Comparison of ENCODE assay signal across 29 cellular contexts in the genomic region with DNA sequence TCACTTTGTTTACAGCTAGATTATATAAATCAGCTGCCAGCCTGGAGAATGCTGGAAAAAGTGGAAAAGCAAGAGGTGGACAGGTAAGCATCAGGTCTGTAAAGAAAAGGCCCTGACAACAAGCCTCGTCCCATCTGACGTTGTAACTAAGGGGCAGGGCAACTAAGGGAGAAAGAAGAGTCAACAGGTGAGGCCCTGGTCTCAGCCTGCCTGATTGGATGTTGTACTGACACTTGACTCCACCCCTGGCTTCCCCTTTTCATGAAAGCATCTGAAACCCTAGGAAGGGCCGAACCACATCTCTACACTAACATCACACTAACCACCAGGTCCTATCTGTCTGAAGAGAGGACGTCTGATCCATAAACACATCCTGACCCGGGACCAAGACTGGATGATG.
DNase-seq lines count a peak whose midpoint lies in the region; ATAC-seq and TF ChIP-seq lines count a peak whose summit lies in the region.
"Had no signal": no experiment of that assay in that cellular context is flagged by ENCODE, and none has a peak within 500 bp of the region (broad histone marks: within the 10 kb centered on the region; RNA-seq: fewer than 3 reads in every experiment).

No MANE protein-coding gene starts in this region.

- DNase-seq in CD4-positive, alpha-beta memory T cell = no peak
- DNase-seq in WTC11 (ENCODE audit: low spot score) (no peak), mucosa of descending colon (no peak), ACHN (no peak), NCI-H226 (no peak)
- no peak for DNase-seq in NK-92 treated with Interleukin-12 subunit alpha and Interleukin-12 subunit beta, amount 100 ng/mL, for 24 hours (lab: John Stamatoyannopoulos, UW)
- DNase-seq: activated CD4-positive, alpha-beta T cell treated with anti-CD3 and anti-CD28 coated beads for 4 hours; activated naive CD4-positive, alpha-beta T cell; activated naive CD8-positive, alpha-beta T cell treated with anti-CD3 and anti-CD28 coated beads, Interleukin-2, amount 50 U/mL, for 24 hours; activated T-cell treated with anti-CD3 and anti-CD28 coated beads, Interleukin-2, amount 50 U/mL, for 24 hours; DMS153; effector CD8-positive, alpha-beta T cell; hippocampal formation; immature natural killer cell; left cardiac atrium; NCI-H1092 treated with DMSO at 0.1 percent for 48 hours; NCI-H187; NCI-H2171; NCI-H510A treated with DMSO at 0.1 percent for 48 hours; OCI-M1; SK-N-SH; T-helper 17 cell; thyroid gland had no signal

- H3K4me1 Mint-ChIP-seq in CD4-positive, alpha-beta memory T cell = peaks cover 9 to 23% (median 13%) of the 10 kb centered on the region in 4 donors
- peaks cover 9% of the 10 kb centered on the region for H3K4me1 Mint-ChIP-seq in WTC11
- H3K4me1 Mint-ChIP-seq: immature natural killer cell had no signal

- H3K9me3 Mint-ChIP-seq in CD4-positive, alpha-beta memory T cell = peaks cover 0 to 5% (median 0%) of the 10 kb centered on the region in 8 donors
- no peaks in the 10 kb centered on the region for H3K9me3 Mint-ChIP-seq in WTC11
- H3K9me3 Mint-ChIP-seq: activated T-cell treated with anti-CD3 and anti-CD28 coated beads, Interleukin-2, amount 50 U/mL, for 24 hours; immature natural killer cell had no signal

- H3K4me1 ChIP-seq in CD4-positive, alpha-beta memory T cell (ENCODE audit: insufficient read depth, low read length) = peaks cover 8% of the 10 kb centered on the region
- peaks cover 19% of the 10 kb centered on the region for H3K4me1 ChIP-seq in mucosa of descending colon (ENCODE audit: low read depth)
- H3K4me1 ChIP-seq: vagina had no signal

- ATAC-seq in GM19035 (IDR thresholded peaks at IDR 0.05; ENCODE audit: unreplicated experiment) = peak; percentile 6
- ATAC-seq in WTC11 = peak; percentile 83
- peak; percentile 9 for ATAC-seq in mucosa of descending colon
- ATAC-seq: left cardiac atrium, T-helper 17 cell had no signal

- H3K36me3 ChIP-seq in CD4-positive, alpha-beta memory T cell (ENCODE audit: insufficient read depth, low read length) = no peaks in the 10 kb centered on the region
- no peaks in the 10 kb centered on the region for H3K36me3 ChIP-seq in mucosa of descending colon (ENCODE audit: low read depth)
- H3K36me3 ChIP-seq: cardiac muscle cell, thyroid gland, vagina had no signal

- intact Hi-C loops in CD4-positive, alpha-beta memory T cell (cut with micrococcal nuclease) = no loop called here
- intact Hi-C loops in mucosa of descending colon (cut with DNase I, micrococcal nuclease) = no loop called here

- TF ChIP-seq CTCF in WTC11 (IDR thresholded peaks at IDR 0.05) = no peak
- no peak for TF ChIP-seq CTCF in mucosa of descending colon (IDR thresholded peaks at IDR 0.05)

- H3K4me3 ChIP-seq in CD4-positive, alpha-beta memory T cell (ENCODE audit: low read length in 2 of 2) = no peak overlapping the region
- H3K4me3 ChIP-seq in mucosa of descending colon = no peak overlapping the region
- H3K4me3 ChIP-seq: cardiac muscle cell, coronary artery, skin epidermis, thyroid gland, vagina had no signal

- in situ Hi-C loops in ACHN (cut with HindIII; ENCODE audit: low pct_ligation_motif_present, low pct_unique_long_range_greater_than_20kb, low sequenced_read_pairs) = no loop called here

- H3K27ac ChIP-seq in CD4-positive, alpha-beta memory T cell (ENCODE audit: low read depth, low read length) = no peak overlapping the region
- H3K27ac ChIP-seq: cardiac muscle cell, coronary artery, epithelial cell of prostate, skin epidermis, thyroid gland, vagina had no signal

- CTCF ChIA-PET in CD4-positive, alpha-beta memory T cell (lab: Charles Lee; ENCODE audit: partially characterized antibody) = no interaction called here
- CTCF ChIA-PET in WTC11 (lab: Charles Lee) = no interaction called here

- no peaks in the 10 kb centered on the region for H3K36me3 Mint-ChIP-seq in CD4-positive, alpha-beta memory T cell
- H3K36me3 Mint-ChIP-seq in WTC11 = no peaks in the 10 kb centered on the region
- H3K36me3 Mint-ChIP-seq: immature natural killer cell had no signal

- no peaks in the 10 kb centered on the region for H3K27me3 ChIP-seq in CD4-positive, alpha-beta memory T cell (ENCODE audit: insufficient read depth, low read length)
- H3K27me3 ChIP-seq: cardiac muscle cell, thyroid gland, vagina had no signal

- no peaks in the 10 kb centered on the region for H3K27me3 Mint-ChIP-seq in CD4-positive, alpha-beta memory T cell
- no peaks in the 10 kb centered on the region for H3K27me3 Mint-ChIP-seq in WTC11 (ENCODE audit: low read depth)
- H3K27me3 Mint-ChIP-seq: activated naive CD8-positive, alpha-beta T cell treated with anti-CD3 and anti-CD28 coated beads, Interleukin-2, amount 50 U/mL, for 24 hours; activated T-cell treated with anti-CD3 and anti-CD28 coated beads, Interleukin-2, amount 50 U/mL, for 24 hours; T-helper 17 cell had no signal

- H3K4me3 Mint-ChIP-seq in CD4-positive, alpha-beta memory T cell = no peak overlapping the region
- H3K4me3 Mint-ChIP-seq in WTC11 = no peak overlapping the region
- H3K4me3 Mint-ChIP-seq: activated naive CD8-positive, alpha-beta T cell treated with anti-CD3 and anti-CD28 coated beads, Interleukin-2, amount 50 U/mL, for 24 hours; activated T-cell treated with anti-CD3 and anti-CD28 coated beads, Interleukin-2, amount 50 U/mL, for 24 hours; immature natural killer cell; T-helper 17 cell had no signal

- H3K9me3 ChIP-seq in CD4-positive, alpha-beta memory T cell (ENCODE audit: control insufficient read depth in 1 of 2, low read length in 2 of 2) = no peaks in the 10 kb centered on the region
- H3K9me3 ChIP-seq in mucosa of descending colon = no peaks in the 10 kb centered on the region
- H3K9me3 ChIP-seq: SK-N-SH, thyroid gland, vagina had no signal

- H3K27ac Mint-ChIP-seq in CD4-positive, alpha-beta memory T cell = peak overlapping the region in 4 of 7 donors; percentile 38 to 82 (median 52)
- H3K27ac Mint-ChIP-seq in WTC11 = no peak overlapping the region
- H3K27ac Mint-ChIP-seq: activated naive CD8-positive, alpha-beta T cell treated with anti-CD3 and anti-CD28 coated beads, Interleukin-2, amount 50 U/mL, for 24 hours; activated T-cell treated with anti-CD3 and anti-CD28 coated beads, Interleukin-2, amount 50 U/mL, for 24 hours; immature natural killer cell had no signal

- POLR2A ChIA-PET in CD4-positive, alpha-beta memory T cell (lab: Charles Lee; ENCODE audit: partially characterized antibody) = no interaction called here
- POLR2A ChIA-PET in WTC11 (lab: Charles Lee) = no interaction called here

TF ChIP-seq in WTC11, 78 proteins besides CTCF, POLR2A, EP300 and RAD21:
- TF ChIP-seq USF2 (CRISPR knock-in tag; IDR thresholded peaks at IDR 0.05) (no peak), RORB (CRISPR knock-in tag; IDR thresholded peaks at IDR 0.05) (no peak), ESRRA (CRISPR knock-in tag; IDR thresholded peaks at IDR 0.05; ENCODE audit: borderline replicate concordance) (no peak), ZNF423 (CRISPR knock-in tag; IDR thresholded peaks at IDR 0.05) (no peak), ELF4 (CRISPR knock-in tag; IDR thresholded peaks at IDR 0.05; ENCODE audit: low read depth) (no peak), JUN (CRISPR knock-in tag; IDR thresholded peaks at IDR 0.05) (no peak), ZNF219 (CRISPR knock-in tag; IDR thresholded peaks at IDR 0.05; ENCODE audit: borderline replicate concordance) (no peak)
- TF ChIP-seq, protein P1, sequence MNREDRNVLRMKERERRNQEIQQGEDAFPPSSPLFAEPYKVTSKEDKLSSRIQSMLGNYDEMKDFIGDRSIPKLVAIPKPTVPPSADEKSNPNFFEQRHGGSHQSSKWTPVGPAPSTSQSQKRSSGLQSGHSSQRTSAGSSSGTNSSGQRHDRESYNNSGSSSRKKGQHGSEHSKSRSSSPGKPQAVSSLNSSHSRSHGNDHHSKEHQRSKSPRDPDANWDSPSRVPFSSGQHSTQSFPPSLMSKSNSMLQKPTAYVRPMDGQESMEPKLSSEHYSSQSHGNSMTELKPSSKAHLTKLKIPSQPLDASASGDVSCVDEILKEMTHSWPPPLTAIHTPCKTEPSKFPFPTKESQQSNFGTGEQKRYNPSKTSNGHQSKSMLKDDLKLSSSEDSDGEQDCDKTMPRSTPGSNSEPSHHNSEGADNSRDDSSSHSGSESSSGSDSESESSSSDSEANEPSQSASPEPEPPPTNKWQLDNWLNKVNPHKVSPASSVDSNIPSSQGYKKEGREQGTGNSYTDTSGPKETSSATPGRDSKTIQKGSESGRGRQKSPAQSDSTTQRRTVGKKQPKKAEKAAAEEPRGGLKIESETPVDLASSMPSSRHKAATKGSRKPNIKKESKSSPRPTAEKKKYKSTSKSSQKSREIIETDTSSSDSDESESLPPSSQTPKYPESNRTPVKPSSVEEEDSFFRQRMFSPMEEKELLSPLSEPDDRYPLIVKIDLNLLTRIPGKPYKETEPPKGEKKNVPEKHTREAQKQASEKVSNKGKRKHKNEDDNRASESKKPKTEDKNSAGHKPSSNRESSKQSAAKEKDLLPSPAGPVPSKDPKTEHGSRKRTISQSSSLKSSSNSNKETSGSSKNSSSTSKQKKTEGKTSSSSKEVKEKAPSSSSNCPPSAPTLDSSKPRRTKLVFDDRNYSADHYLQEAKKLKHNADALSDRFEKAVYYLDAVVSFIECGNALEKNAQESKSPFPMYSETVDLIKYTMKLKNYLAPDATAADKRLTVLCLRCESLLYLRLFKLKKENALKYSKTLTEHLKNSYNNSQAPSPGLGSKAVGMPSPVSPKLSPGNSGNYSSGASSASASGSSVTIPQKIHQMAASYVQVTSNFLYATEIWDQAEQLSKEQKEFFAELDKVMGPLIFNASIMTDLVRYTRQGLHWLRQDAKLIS (CRISPR knock-in tag; IDR thresholded peaks at IDR 0.05; ENCODE audit: borderline replicate concordance) = no peak
- TF ChIP-seq, protein P2, sequence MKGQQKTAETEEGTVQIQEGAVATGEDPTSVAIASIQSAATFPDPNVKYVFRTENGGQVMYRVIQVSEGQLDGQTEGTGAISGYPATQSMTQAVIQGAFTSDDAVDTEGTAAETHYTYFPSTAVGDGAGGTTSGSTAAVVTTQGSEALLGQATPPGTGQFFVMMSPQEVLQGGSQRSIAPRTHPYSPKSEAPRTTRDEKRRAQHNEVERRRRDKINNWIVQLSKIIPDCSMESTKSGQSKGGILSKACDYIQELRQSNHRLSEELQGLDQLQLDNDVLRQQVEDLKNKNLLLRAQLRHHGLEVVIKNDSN (CRISPR knock-in tag; IDR thresholded peaks at IDR 0.05) = no peak

Comparison
In these comparisons a context has a peak if more than half of its experiments do, and no peak if none do; other contexts are left out.
1. ATAC-seq: peak in every context shown above with its lines; median percentile 83 in WTC11; 9 in mucosa of descending colon; 6 in GM19035.